ENCODE assay signal across 9 cellular contexts in the genomic region with DNA sequence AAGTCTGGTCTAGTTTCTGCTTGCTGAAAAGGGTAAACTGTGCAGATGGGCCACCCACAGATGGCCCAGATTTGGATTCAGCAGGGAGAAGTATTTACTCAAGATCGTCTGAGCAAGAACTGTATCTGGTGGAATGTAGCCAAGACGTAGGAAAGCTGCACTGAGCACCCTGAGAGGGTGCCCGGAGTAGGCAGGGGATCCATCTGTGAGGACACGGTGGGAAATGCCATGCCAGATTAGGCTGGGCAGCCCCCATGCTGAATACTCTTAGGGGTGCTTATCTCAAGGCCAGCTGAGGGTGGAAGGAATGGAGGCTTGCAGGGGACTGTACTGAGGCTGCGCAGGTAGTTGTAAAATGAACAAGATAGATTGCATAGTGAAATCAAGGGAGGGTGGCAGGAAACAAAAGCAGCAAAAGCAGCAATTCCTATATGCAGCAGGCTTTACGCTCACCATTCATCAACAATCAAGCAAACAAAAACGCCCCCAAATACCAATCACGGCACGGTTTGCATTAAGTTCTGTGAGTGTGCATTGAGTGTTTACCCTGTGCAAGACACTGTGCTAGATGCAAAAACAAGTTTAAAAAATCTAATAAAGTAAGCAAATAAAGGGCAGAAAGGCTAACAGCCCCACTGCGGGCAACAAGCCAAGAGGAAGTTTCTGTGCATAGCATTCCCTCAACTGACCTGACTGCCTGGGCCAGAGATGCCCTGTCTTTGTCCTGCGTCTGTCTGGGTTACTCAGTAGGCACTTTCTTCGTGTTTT. TPM values are rescaled to one million over a fixed set of nuclear protein-coding genes. Genes with fewer than 3 reads are reported as not detected.
DNase-seq lines count a peak whose midpoint lies in the region; ATAC-seq, FAIRE-seq and TF ChIP-seq lines count a peak whose summit lies in the region.
"Had no signal": no experiment of that assay in that cellular context is flagged by ENCODE, and none has a peak within 500 bp of the region (broad histone marks: within the 10 kb centered on the region; RNA-seq: fewer than 3 reads in every experiment).

No MANE protein-coding gene starts in this region.

- H3K4me1 ChIP-seq in left ventricle myocardium inferior (no peaks in the 10 kb centered on the region), small intestine (ENCODE audit: control insufficient read depth in 2 of 2, insufficient read depth in 1 of 2, low read depth in 1 of 2, low read length in 1 of 2) (peaks cover 3 to 6% of the 10 kb centered on the region in 2 donors)

- FAIRE-seq in small intestine (lab: Jason Lieb, UNC) = no peak

- ATAC-seq in GM18868 (IDR thresholded peaks at IDR 0.05; ENCODE audit: unreplicated experiment) (no peak), HG03175 (IDR thresholded peaks at IDR 0.05; ENCODE audit: unreplicated experiment) (no peak)

- TF ChIP-seq CTCF in left ventricle myocardium inferior (IDR thresholded peaks at IDR 0.05; ENCODE audit: borderline replicate concordance) = no peak

- 10 to 27% (median 22%) methylated on average over 12 of the region's 12 CpGs for WGBS in small intestine, 3 donors

- peak; percentile 59 for DNase-seq in NCI-H510A treated with DMSO at 0.1 percent for 48 hours (lab: John Stamatoyannopoulos, UW)
- no peak for DNase-seq in NCI-H510A (lab: John Stamatoyannopoulos, UW)
- DNase-seq in NCI-H774 (lab: John Stamatoyannopoulos, UW) = peak; percentile 31
- DNase-seq in left ventricle myocardium inferior = peak; percentile 36
- peak; percentile 90 for DNase-seq in small intestine
- no peak for DNase-seq in stimulated activated naive CD4-positive, alpha-beta T cell treated with Interleukin-2 at 50 U/mL for 16 hours (lab: John Stamatoyannopoulos, UW)

- H3K4me3 ChIP-seq in left ventricle myocardium inferior = no peak overlapping the region
- H3K4me3 ChIP-seq in small intestine (ENCODE audit: low read depth in 1 of 2, low read length in 2 of 2) = no peak overlapping the region
- H3K4me3 ChIP-seq: SJCRH30 had no signal

- intact Hi-C loops in left ventricle myocardium inferior (cut with micrococcal nuclease) = no loop called here

- H3K27me3 ChIP-seq in left ventricle myocardium inferior (ENCODE audit: low read depth) = no peaks in the 10 kb centered on the region
- H3K27me3 ChIP-seq in small intestine (ENCODE audit: control insufficient read depth in 2 of 2, insufficient read depth in 2 of 2, low read length in 2 of 2) = no peaks in the 10 kb centered on the region
- H3K27me3 ChIP-seq: SJCRH30 had no signal

- H3K9me3 ChIP-seq in left ventricle myocardium inferior (replicated peaks) = no peaks in the 10 kb centered on the region
- H3K9me3 ChIP-seq in small intestine (ENCODE audit: control insufficient read depth, low read depth) = no peaks in the 10 kb centered on the region
- H3K9me3 ChIP-seq: SJCRH30 had no signal

- H3K36me3 ChIP-seq in left ventricle myocardium inferior = no peaks in the 10 kb centered on the region
- no peaks in the 10 kb centered on the region for H3K36me3 ChIP-seq in small intestine (ENCODE audit: control insufficient read depth in 2 of 2, insufficient read depth in 2 of 2, low read length in 2 of 2)
- H3K36me3 ChIP-seq: SJCRH30 had no signal

- H3K27ac ChIP-seq in left ventricle myocardium inferior (replicated peaks) (no peak overlapping the region), small intestine (ENCODE audit: low read depth in 1 of 2, low read length in 1 of 2) (peak overlapping the region; percentile 80 to 88)
- H3K27ac ChIP-seq: SJCRH30 had no signal

RNA-seq across cellular contexts. Expression of gene LPIN2, which starts 32.2 kb away (rescaled TPM):
- total RNA-seq in left ventricle myocardium inferior = 8.2 TPM
- polyA plus RNA-seq in small intestine = 10 to 100 TPM; 20.0 to 91.5 (median 63.0) TPM

Comparison
In these comparisons a context has a peak if more than half of its experiments do, and no peak if none do; other contexts are left out.
1. DNase-seq: peak in NCI-H510A treated with DMSO at 0.1 percent for 48 hours (single experiment), NCI-H774 (single experiment), left ventricle myocardium inferior (single experiment) and small intestine (single experiment); none in NCI-H510A (single experiment) and stimulated activated naive CD4-positive, alpha-beta T cell treated with Interleukin-2 at 50 U/mL for 16 hours (single experiment).